1 cellular context compared by ENCODE assay signal in genomic region chr2:95207111-95207961, GRCh38.
TF ChIP-seq lines count a peak whose summit lies in the region.

ZNF892 (plus strand) TSS chr2:95207521; CDS start chr2:95207816, 295 bp downstream.

TF ChIP-seq in K562, 482 proteins besides CTCF, POLR2A, EP300 and RAD21 (continued from another document and continues in another):
- TF ChIP-seq ZBTB2 (IDR thresholded peaks at IDR 0.05) (no peak), CEBPG (CRISPR knock-in tag; IDR thresholded peaks at IDR 0.05) (no peak), CEBPG (tag; conservative IDR thresholded peaks at IDR 0.05 in 1 of 2, IDR thresholded peaks at IDR 0.05 in 1 of 2) (no peak), ZNF318 (IDR thresholded peaks at IDR 0.05; ENCODE audit: borderline replicate concordance in 1 of 2, low read depth in 1 of 2) (no peak), WHSC1 (IDR thresholded peaks at IDR 0.05; ENCODE audit: low read length) (no peak), PHB (CRISPR knock-in tag; IDR thresholded peaks at IDR 0.05) (no peak), TAF9B (IDR thresholded peaks at IDR 0.05; ENCODE audit: partially characterized antibody) (no peak), GMEB1 (CRISPR knock-in tag; IDR thresholded peaks at IDR 0.05) (peak; percentile 52), HES1 (IDR thresholded peaks at IDR 0.05; ENCODE audit: low read depth) (no peak), FOXJ2 (tag; IDR thresholded peaks at IDR 0.05) (no peak), ZBTB9 (CRISPR knock-in tag; IDR thresholded peaks at IDR 0.05) (no peak), ZBTB5 (IDR thresholded peaks at IDR 0.05) (no peak), KLF13 (tag; IDR thresholded peaks at IDR 0.05; ENCODE audit: borderline replicate concordance, low read depth) (no peak), TCF3 (CRISPR knock-in tag; IDR thresholded peaks at IDR 0.05) (no peak), ZFPM2 (CRISPR knock-in tag; IDR thresholded peaks at IDR 0.05) (no peak), HLTF (IDR thresholded peaks at IDR 0.05) (no peak), ZNF398 (CRISPR knock-in tag; IDR thresholded peaks at IDR 0.05) (no peak), MBD2 (IDR thresholded peaks at IDR 0.05; ENCODE audit: borderline replicate concordance, low read depth) (no peak), ZNF79 (CRISPR knock-in tag; IDR thresholded peaks at IDR 0.05; ENCODE audit: low read depth) (no peak), ASH1L (IDR thresholded peaks at IDR 0.05; ENCODE audit: borderline replicate concordance, low read depth, partially characterized antibody) (no peak), BCLAF1 (IDR thresholded peaks at IDR 0.05; ENCODE audit: borderline replicate concordance in 1 of 2, control insufficient read depth in 1 of 2, low read depth in 2 of 2, low read length in 1 of 2) (no peak), ARNT (IDR thresholded peaks at IDR 0.05) (no peak), THAP12 (CRISPR knock-in tag; IDR thresholded peaks at IDR 0.05) (no peak), RB1 (IDR thresholded peaks at IDR 0.05; ENCODE audit: low read depth) (peak; percentile 82), MYC (IDR thresholded peaks at IDR 0.05; ENCODE audit: low read depth, low read length) (peak; percentile 49; the same call in 1 of the 2 replicates), MYC (CRISPR knock-in tag; IDR thresholded peaks at IDR 0.05; ENCODE audit: borderline replicate concordance, low read depth) (no peak), FOSL1 (tag; conservative IDR thresholded peaks at IDR 0.05) (no peak), UBTF (IDR thresholded peaks at IDR 0.05; ENCODE audit: borderline replicate concordance in 1 of 2, low read depth in 2 of 2, low read length in 2 of 2) (peak in 1 of 2 experiments; percentile 65; a peak in 1 of 4 replicates)
